9 cellular contexts compared by ENCODE assay signal in genomic region chr2:145484443-145485086, GRCh38.
DNase-seq lines count a peak whose midpoint lies in the region; ATAC-seq and TF ChIP-seq lines count a peak whose summit lies in the region.
"Had no signal": no experiment of that assay in that cellular context is flagged by ENCODE, and none has a peak within 500 bp of the region (broad histone marks: within the 10 kb centered on the region; RNA-seq: fewer than 3 reads in every experiment).

No MANE protein-coding gene starts in this region.

- H3K79me2 ChIP-seq in mammary epithelial cell (ENCODE audit: insufficient read depth, low read length), result no peaks in the 10 kb centered on the region

- in situ Hi-C loops in mammary epithelial cell (cut with MboI; ENCODE audit: low sequenced_read_pairs in 2 of 2), result no loop called here

- H3K4me1 ChIP-seq in mammary epithelial cell (ENCODE audit: insufficient read depth, low read length), result peaks cover 7% of the 10 kb centered on the region

- DNase-seq in GM04503 (ENCODE audit: low read depth), result peak; percentile 39
- DNase-seq in M059J (ENCODE audit: low read depth), result peak; percentile 63
- peak; percentile 84 for DNase-seq in mammary epithelial cell
- DNase-seq in myocyte (ENCODE audit: low read depth), result peak; percentile 53
- no peak for DNase-seq in NCI-H748 treated with DMSO at 0.1 percent for 48 hours (lab: John Stamatoyannopoulos, UW)
- DNase-seq: activated CD4-positive, alpha-beta memory T cell treated with anti-CD3 and anti-CD28 coated beads for 36 hours had no signal

- CTCF ChIA-PET in mammary epithelial cell (lab: Charles Lee; ENCODE audit: low non-redundant PET), result interaction anchor here (0.7 kb wide), 1 partner anchor 268 kb away, joined by 3 read pairs; no protein-coding TSS in a partner anchor

- peak overlapping the region; percentile 20 for H3K4me2 ChIP-seq in mammary epithelial cell (ENCODE audit: insufficient read depth, low read depth, low read length)

- dilution Hi-C loops in mammary epithelial cell (cut with HindIII; ENCODE audit: low sequenced_read_pairs), result no loop called here

- no peaks in the 10 kb centered on the region for H3K36me3 ChIP-seq in mammary epithelial cell (ENCODE audit: insufficient read depth, low read length)

- H3K27me3 ChIP-seq in mammary epithelial cell (ENCODE audit: insufficient read depth, low read length), result no peaks in the 10 kb centered on the region

- ATAC-seq in HG03175 (IDR thresholded peaks at IDR 0.05; ENCODE audit: unreplicated experiment), result no peak
- ATAC-seq in HG02981 (IDR thresholded peaks at IDR 0.05; ENCODE audit: unreplicated experiment), result no peak
- no peak for ATAC-seq in GM21717 (IDR thresholded peaks at IDR 0.05; ENCODE audit: unreplicated experiment)

- TF ChIP-seq CTCF in mammary epithelial cell (conservative IDR thresholded peaks at IDR 0.05 in 1 of 2, IDR thresholded peaks at IDR 0.05 in 1 of 2; ENCODE audit: extremely low read depth in 1 of 2, insufficient read depth in 1 of 2, low read depth in 1 of 2, low read length in 2 of 2), result peak; percentile 44 to 57

- H3K27ac ChIP-seq in mammary epithelial cell (ENCODE audit: insufficient read depth, low read depth, low read length), result peak overlapping the region; percentile 24

- no peaks in the 10 kb centered on the region for H4K20me1 ChIP-seq in mammary epithelial cell (ENCODE audit: insufficient read depth, low read length)

- BruUV-seq in mammary epithelial cell (replicated peaks; lab: Mats Ljungman, UMichigan), result no TSS peak

- no peaks in the 10 kb centered on the region for H3K9me3 ChIP-seq in mammary epithelial cell (replicated peaks; ENCODE audit: insufficient read depth, low read length)

- H2AFZ ChIP-seq in mammary epithelial cell (ENCODE audit: low read depth, low read length), result no peak overlapping the region

- intact Hi-C loops in mammary epithelial cell (cut with micrococcal nuclease), result loop anchor here (2.0 to 10.0 kb wide), 4 partner anchors 268 to 1322 kb away; no protein-coding TSS in a partner anchor

- no peak overlapping the region for H3K4me3 ChIP-seq in mammary epithelial cell (replicated peaks in 1 of 3; ENCODE audit: insufficient read depth in 1 of 3, low read depth in 2 of 3, low read length in 3 of 3)

- H3K9ac ChIP-seq in mammary epithelial cell (ENCODE audit: insufficient read depth, low read length), result no peak overlapping the region
